In the genomic region with DNA sequence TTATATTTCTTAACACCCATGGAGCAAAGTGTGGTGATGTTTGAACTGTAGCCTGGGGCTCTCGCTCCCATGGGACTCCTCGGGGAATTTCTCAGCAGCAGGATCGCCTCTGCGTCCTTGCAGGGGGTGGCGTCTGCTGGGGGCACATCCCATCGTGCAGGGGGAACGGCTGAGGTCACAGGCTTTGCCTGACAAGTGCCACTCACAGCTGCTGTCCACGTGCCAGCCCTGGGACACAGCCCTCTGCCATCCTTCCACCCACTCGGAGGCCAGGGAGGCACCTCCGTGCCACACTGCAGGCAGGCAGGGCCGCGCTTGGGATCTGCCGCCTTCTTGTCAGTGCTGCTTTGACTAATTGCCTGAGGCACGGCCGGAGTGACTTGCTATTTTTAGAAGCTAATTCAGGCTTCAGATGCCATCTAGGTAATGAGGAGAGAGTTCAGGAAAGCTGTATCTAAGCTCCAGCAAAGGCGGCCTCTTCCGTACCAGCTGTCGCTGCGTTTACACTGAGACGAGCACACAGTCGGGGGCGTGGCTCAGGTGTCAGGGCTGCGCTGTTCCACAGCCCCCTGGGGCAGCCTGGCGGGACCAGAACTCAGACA, we compare ENCODE assay signal across 10 cellular contexts. TPM values are rescaled to one million over a fixed set of nuclear protein-coding genes. Genes with fewer than 3 reads are reported as not detected.
DNase-seq lines count a peak whose midpoint lies in the region; ATAC-seq and TF ChIP-seq lines count a peak whose summit lies in the region.
"Had no signal": no experiment of that assay in that cellular context is flagged by ENCODE, and none has a peak within 500 bp of the region (broad histone marks: within the 10 kb centered on the region; RNA-seq: fewer than 3 reads in every experiment).

No MANE protein-coding gene starts in this region.

- H3K27me3 Mint-ChIP-seq in CD14-positive monocyte (ENCODE audit: low read depth in 3 of 3): peaks cover 0 to 2% (median 0%) of the 10 kb centered on the region in 3 donors

- ATAC-seq in thoracic aorta (ENCODE audit: insufficient number of reproducible peaks, low FRiP score, low read depth) (no peak), HG02852 (IDR thresholded peaks at IDR 0.05; ENCODE audit: unreplicated experiment) (no peak)
- ATAC-seq: Panc1 had no signal

- H3K9me3 ChIP-seq in right atrium auricular region (no peaks in the 10 kb centered on the region), thoracic aorta (no peaks in the 10 kb centered on the region)

- H3K36me3 ChIP-seq in right atrium auricular region: peaks cover 35% of the 10 kb centered on the region
- peaks cover 6% of the 10 kb centered on the region for H3K36me3 ChIP-seq in thoracic aorta

- peaks cover 0 to 29% of the 10 kb centered on the region in 2 donors for H3K4me1 ChIP-seq in right atrium auricular region
- peaks cover 0 to 18% of the 10 kb centered on the region in 2 donors for H3K4me1 ChIP-seq in thoracic aorta (ENCODE audit: control insufficient read depth in 1 of 2, low read depth in 2 of 2)
- H3K4me1 ChIP-seq: parathyroid adenoma had no signal

- H3K27ac ChIP-seq in right atrium auricular region: peak overlapping the region; percentile 48 to 64
- H3K27ac ChIP-seq in thoracic aorta: no peak overlapping the region
- H3K27ac ChIP-seq: parathyroid adenoma had no signal

- intact Hi-C loops in CD14-positive monocyte (cut with micrococcal nuclease): no loop called here

- no peak overlapping the region for H3K4me3 Mint-ChIP-seq in CD14-positive monocyte

- DNase-seq in NCI-H146 (lab: John Stamatoyannopoulos, UW) (peak; percentile 95), SK-N-DZ (ENCODE audit: low spot score) (peak; percentile 86), right atrium auricular region (ENCODE audit: low spot score) (no peak), thoracic aorta (ENCODE audit: low spot score) (no peak), RKO (ENCODE audit: low spot score) (no peak), CD14-positive monocyte (ENCODE audit: low spot score) (no peak)
- no peak for DNase-seq in effector CD4-positive, alpha-beta T cell

- peaks cover 24 to 68% of the 10 kb centered on the region in 2 donors for H3K36me3 Mint-ChIP-seq in CD14-positive monocyte

- peaks cover 2 to 36% (median 14%) of the 10 kb centered on the region in 7 donors for H3K9me3 Mint-ChIP-seq in CD14-positive monocyte

- H3K4me3 ChIP-seq in right atrium auricular region (no peak overlapping the region), thoracic aorta (peak overlapping the region; percentile 20)

- H3K27me3 ChIP-seq in right atrium auricular region (no peaks in the 10 kb centered on the region), thoracic aorta (replicated peaks; ENCODE audit: insufficient read depth) (no peaks in the 10 kb centered on the region)

- H3K27ac Mint-ChIP-seq in CD14-positive monocyte: no peak overlapping the region

- no peak for TF ChIP-seq CTCF in right atrium auricular region (IDR thresholded peaks at IDR 0.05)
- TF ChIP-seq CTCF in thoracic aorta (IDR thresholded peaks at IDR 0.05): no peak
- no peak for TF ChIP-seq CTCF in CD14-positive monocyte (IDR thresholded peaks at IDR 0.05)

- no peaks in the 10 kb centered on the region for H3K4me1 Mint-ChIP-seq in CD14-positive monocyte

RNA-seq across cellular contexts. Expression of a gene that starts 45.7 kb away (rescaled TPM):
- 36.9 and 52.6 TPM in 2 replicates for polyA plus RNA-seq in SK-N-DZ (2014; cell fraction: cytosol; rRNA removed)
- 64.9 and 103 TPM in 2 replicates for polyA plus RNA-seq in SK-N-DZ (2014; cell fraction: nucleus; rRNA removed)
- 10 to 100 TPM; 68.3 to 89.6 TPM for total RNA-seq in right atrium auricular region
- 100 to 1,000 TPM; 104 to 125 TPM for total RNA-seq in thoracic aorta
- 10 to 100 TPM; 15.3 to 23.2 TPM for polyA plus RNA-seq in CD14-positive monocyte

RNA-seq across cellular contexts. Expression of a gene that starts 59.5 kb away (rescaled TPM):
- 93.0 and 106 TPM in 2 replicates for polyA plus RNA-seq in SK-N-DZ (2014; cell fraction: cytosol; rRNA removed)
- polyA plus RNA-seq in SK-N-DZ (2014; cell fraction: nucleus; rRNA removed): 133 and 134 TPM in 2 replicates
- total RNA-seq in right atrium auricular region: 100 to 1,000 TPM in 1 of 2 donors, 10 to 100 TPM in 1; 55.2 to 119 TPM
- total RNA-seq in thoracic aorta: 100 to 1,000 TPM in 1 of 2 donors, 10 to 100 TPM in 1; 91.4 to 153 TPM
- polyA plus RNA-seq in CD14-positive monocyte: 1 to 10 TPM; 6.5 to 8.1 TPM

Comparison
In these comparisons a context has a peak if more than half of its experiments do, and no peak if none do; other contexts are left out.
1. DNase-seq: peak in NCI-H146 (single experiment) and SK-N-DZ (single experiment); none in right atrium auricular region (single experiment), thoracic aorta (single experiment), RKO (single experiment), effector CD4-positive, alpha-beta T cell (single experiment) and CD14-positive monocyte (single experiment).
2. H3K27ac ChIP-seq: peak in right atrium auricular region (2 of 2); none in thoracic aorta (0 of 2).